Comparison of ENCODE assay signal across 8 cellular contexts in genomic region chr12:69570545-69571399, GRCh38. TPM values are rescaled to one million over a fixed set of nuclear protein-coding genes. Genes with fewer than 3 reads are reported as not detected.
DNase-seq lines count a peak whose midpoint lies in the region; ATAC-seq and TF ChIP-seq lines count a peak whose summit lies in the region.

No MANE protein-coding gene starts in this region.

- H3K9ac ChIP-seq in skeletal muscle satellite cell (ENCODE audit: low read depth, low read length): peak overlapping the region; percentile 23

- peak; percentile 86 for TF ChIP-seq CTCF in left ventricle myocardium inferior (IDR thresholded peaks at IDR 0.05; ENCODE audit: borderline replicate concordance)

- H3K4me2 ChIP-seq in skeletal muscle satellite cell (ENCODE audit: low read length): peak overlapping the region; percentile 45

- peak; percentile 67 for ATAC-seq in GM21381 (IDR thresholded peaks at IDR 0.05; ENCODE audit: unreplicated experiment)
- peak; percentile 80 for ATAC-seq in activated naive CD8-positive, alpha-beta T cell treated with anti-CD3 and anti-CD28 coated beads, Interleukin-2, amount 50 U/mL, for 24 hours
- no peak for ATAC-seq in HG03457 (IDR thresholded peaks at IDR 0.05; ENCODE audit: unreplicated experiment)

- H3K36me3 Mint-ChIP-seq in activated naive CD8-positive, alpha-beta T cell treated with anti-CD3 and anti-CD28 coated beads, Interleukin-2, amount 50 U/mL, for 24 hours (ENCODE audit: low read depth): peaks cover 24% of the 10 kb centered on the region

- H3K27ac Mint-ChIP-seq in activated naive CD8-positive, alpha-beta T cell treated with anti-CD3 and anti-CD28 coated beads, Interleukin-2, amount 50 U/mL, for 24 hours: no peak overlapping the region

- H3K4me3 Mint-ChIP-seq in activated naive CD8-positive, alpha-beta T cell treated with anti-CD3 and anti-CD28 coated beads, Interleukin-2, amount 50 U/mL, for 24 hours: no peak overlapping the region

- DNase-seq in DMS153 (lab: John Stamatoyannopoulos, UW) (peak; percentile 18), LHCN-M2 (ENCODE audit: low read depth) (peak; percentile 57), SK-N-DZ (ENCODE audit: low spot score) (peak; percentile 70), left ventricle myocardium inferior (no peak)
- DNase-seq in activated naive CD8-positive, alpha-beta T cell treated with anti-CD3 and anti-CD28 coated beads, Interleukin-2, amount 50 U/mL, for 24 hours: peak; percentile 53

- intact Hi-C loops in left ventricle myocardium inferior (cut with micrococcal nuclease): loop anchor here (2.0 to 10.0 kb wide), 2 partner anchors 100 to 186 kb away; partner anchors contain the start of gene FRS2

- H3K4me1 ChIP-seq in left ventricle myocardium inferior: peaks cover 18% of the 10 kb centered on the region
- H3K4me1 ChIP-seq in skeletal muscle satellite cell (ENCODE audit: control insufficient read depth, insufficient read depth, low read length): peaks cover 22% of the 10 kb centered on the region

- H3K27ac ChIP-seq in left ventricle myocardium inferior (replicated peaks): no peak overlapping the region

- H3K9me3 Mint-ChIP-seq in activated naive CD8-positive, alpha-beta T cell treated with anti-CD3 and anti-CD28 coated beads, Interleukin-2, amount 50 U/mL, for 24 hours: no peaks in the 10 kb centered on the region

- H3K9me3 ChIP-seq in left ventricle myocardium inferior (replicated peaks): no peaks in the 10 kb centered on the region
- no peaks in the 10 kb centered on the region for H3K9me3 ChIP-seq in skeletal muscle satellite cell (replicated peaks; ENCODE audit: low read length)

- H3K36me3 ChIP-seq in left ventricle myocardium inferior: peaks cover 48% of the 10 kb centered on the region
- H3K36me3 ChIP-seq in skeletal muscle satellite cell (ENCODE audit: insufficient read depth, low read length): peaks cover 30% of the 10 kb centered on the region

- peaks cover 3% of the 10 kb centered on the region for H3K4me1 Mint-ChIP-seq in activated naive CD8-positive, alpha-beta T cell treated with anti-CD3 and anti-CD28 coated beads, Interleukin-2, amount 50 U/mL, for 24 hours

- H3K27me3 ChIP-seq in left ventricle myocardium inferior (ENCODE audit: low read depth): no peaks in the 10 kb centered on the region
- no peaks in the 10 kb centered on the region for H3K27me3 ChIP-seq in skeletal muscle satellite cell (ENCODE audit: control insufficient read depth, insufficient read depth, low read length)

- no peaks in the 10 kb centered on the region for H3K27me3 Mint-ChIP-seq in activated naive CD8-positive, alpha-beta T cell treated with anti-CD3 and anti-CD28 coated beads, Interleukin-2, amount 50 U/mL, for 24 hours

- H3K4me3 ChIP-seq in left ventricle myocardium inferior: no peak overlapping the region
- H3K4me3 ChIP-seq in skeletal muscle satellite cell (ENCODE audit: low read length): peak overlapping the region; percentile 42

RNA-seq across cellular contexts. Expression of gene CCT2, which starts 14.5 kb away (rescaled TPM):
- total RNA-seq in LHCN-M2 (2014; rRNA removed) (338 and 371 TPM in 2 replicates), left ventricle myocardium inferior (91.7 TPM)
- 213 TPM for polyA plus RNA-seq in LHCN-M2 (2012)
- polyA plus RNA-seq in SK-N-DZ (2014; cell fraction: cytosol; rRNA removed): 529 and 582 TPM in 2 replicates
- polyA plus RNA-seq in SK-N-DZ (2014; cell fraction: nucleus; rRNA removed): 377 and 428 TPM in 2 replicates
- 284 and 326 TPM in 2 replicates for total RNA-seq in skeletal muscle satellite cell (2012; rRNA removed)

RNA-seq across cellular contexts. Expression of gene LRRC10, which starts 39.9 kb away (rescaled TPM):
- total RNA-seq in LHCN-M2 (2014; rRNA removed) (not detected in 2 replicates), left ventricle myocardium inferior (43.8 TPM)
- polyA plus RNA-seq in LHCN-M2 (2012): not detected
- not detected in 2 replicates for polyA plus RNA-seq in SK-N-DZ (2014; cell fraction: cytosol; rRNA removed)
- not detected in 2 replicates for polyA plus RNA-seq in SK-N-DZ (2014; cell fraction: nucleus; rRNA removed)
- total RNA-seq in skeletal muscle satellite cell (2012; rRNA removed): not detected in 2 replicates

Comparison
In these comparisons a context has a peak if more than half of its experiments do, and no peak if none do; other contexts are left out.
1. RNA of gene LRRC10, which starts 39.9 kb away (total RNA-seq): 43.8 TPM in left ventricle myocardium inferior (single experiment); not detected in LHCN-M2; every median in the first group is over 10 times any median in the second.